In the genomic region with DNA sequence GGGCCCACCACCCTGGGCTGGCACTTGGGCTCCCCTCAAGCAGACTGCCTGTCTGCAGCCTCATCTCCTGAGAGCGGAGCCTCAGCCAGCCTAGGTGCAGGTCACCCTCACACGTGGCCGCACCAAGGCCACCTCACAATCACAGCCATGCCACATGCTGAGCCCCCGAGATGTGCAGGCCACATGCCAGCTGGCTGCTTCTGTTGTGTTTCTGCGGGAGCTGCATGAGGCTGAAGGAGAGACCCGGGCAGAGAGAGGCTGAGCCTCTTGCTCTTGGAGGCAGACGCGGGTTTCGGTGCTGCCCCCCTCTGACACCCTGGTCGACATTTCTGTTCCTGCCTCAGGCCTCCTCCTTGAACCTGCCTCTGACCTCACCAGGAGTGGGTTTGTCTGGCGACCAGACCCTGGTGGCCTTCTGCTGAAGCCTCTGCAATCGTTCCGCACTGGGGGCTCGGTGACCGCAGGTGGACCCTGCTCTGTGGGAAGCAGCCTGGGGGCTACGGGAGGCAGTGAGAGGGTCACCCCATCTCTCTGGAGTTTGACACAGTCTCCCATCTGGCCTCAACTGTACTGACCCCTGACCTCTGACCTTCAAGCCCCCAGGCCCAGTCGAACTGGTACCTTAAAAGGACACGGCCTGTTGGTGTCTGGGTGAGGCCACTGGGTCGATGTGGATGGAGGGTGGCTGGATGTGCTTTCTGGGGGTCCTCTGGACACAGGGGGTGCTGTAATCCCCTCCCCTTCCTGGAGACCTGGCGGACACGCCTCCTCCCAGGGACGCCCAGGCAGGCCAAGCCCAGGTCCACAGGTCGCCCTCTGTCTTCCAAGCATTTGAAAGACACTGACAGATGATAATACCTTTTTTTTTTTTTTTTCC, we compare ENCODE assay signal across 1 cellular context.
TF ChIP-seq lines count a peak whose summit lies in the region.

No MANE protein-coding gene starts in this region.

TF ChIP-seq in K562, 482 proteins besides CTCF, POLR2A, EP300 and RAD21:
- TF ChIP-seq NR2C1 (IDR thresholded peaks at IDR 0.05) (peak; percentile 90), NR2C1 (tag; IDR thresholded peaks at IDR 0.05) (peak; percentile 91), BRF1 (IDR thresholded peaks at IDR 0.05; ENCODE audit: borderline replicate concordance, extremely low read depth, insufficient read length) (no peak), TBL1XR1 (IDR thresholded peaks at IDR 0.05; ENCODE audit: low read length in 2 of 2) (no peak), ZNF384 (IDR thresholded peaks at IDR 0.05; ENCODE audit: low read depth, low read length) (peak; percentile 86), ESRRA (IDR thresholded peaks at IDR 0.05; ENCODE audit: borderline replicate concordance, low read depth) (no peak), CCAR2 (IDR thresholded peaks at IDR 0.05; ENCODE audit: low read depth, low read length) (no peak), FOXJ2 (tag; IDR thresholded peaks at IDR 0.05) (no peak), NR2C2 (CRISPR knock-in tag; IDR thresholded peaks at IDR 0.05) (0 out of 2 replicates have a peak, but pooled peaks have one; percentile 54), NR2C2 (tag; IDR thresholded peaks at IDR 0.05) (peak; percentile 76)
- TF ChIP-seq, protein P1, sequence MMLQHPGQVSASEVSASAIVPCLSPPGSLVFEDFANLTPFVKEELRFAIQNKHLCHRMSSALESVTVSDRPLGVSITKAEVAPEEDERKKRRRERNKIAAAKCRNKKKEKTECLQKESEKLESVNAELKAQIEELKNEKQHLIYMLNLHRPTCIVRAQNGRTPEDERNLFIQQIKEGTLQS (IDR thresholded peaks at IDR 0.05): no peak
- TF ChIP-seq, protein P1 (CRISPR knock-in tag; conservative IDR thresholded peaks at IDR 0.05): no peak
- TF ChIP-seq, protein P2, sequence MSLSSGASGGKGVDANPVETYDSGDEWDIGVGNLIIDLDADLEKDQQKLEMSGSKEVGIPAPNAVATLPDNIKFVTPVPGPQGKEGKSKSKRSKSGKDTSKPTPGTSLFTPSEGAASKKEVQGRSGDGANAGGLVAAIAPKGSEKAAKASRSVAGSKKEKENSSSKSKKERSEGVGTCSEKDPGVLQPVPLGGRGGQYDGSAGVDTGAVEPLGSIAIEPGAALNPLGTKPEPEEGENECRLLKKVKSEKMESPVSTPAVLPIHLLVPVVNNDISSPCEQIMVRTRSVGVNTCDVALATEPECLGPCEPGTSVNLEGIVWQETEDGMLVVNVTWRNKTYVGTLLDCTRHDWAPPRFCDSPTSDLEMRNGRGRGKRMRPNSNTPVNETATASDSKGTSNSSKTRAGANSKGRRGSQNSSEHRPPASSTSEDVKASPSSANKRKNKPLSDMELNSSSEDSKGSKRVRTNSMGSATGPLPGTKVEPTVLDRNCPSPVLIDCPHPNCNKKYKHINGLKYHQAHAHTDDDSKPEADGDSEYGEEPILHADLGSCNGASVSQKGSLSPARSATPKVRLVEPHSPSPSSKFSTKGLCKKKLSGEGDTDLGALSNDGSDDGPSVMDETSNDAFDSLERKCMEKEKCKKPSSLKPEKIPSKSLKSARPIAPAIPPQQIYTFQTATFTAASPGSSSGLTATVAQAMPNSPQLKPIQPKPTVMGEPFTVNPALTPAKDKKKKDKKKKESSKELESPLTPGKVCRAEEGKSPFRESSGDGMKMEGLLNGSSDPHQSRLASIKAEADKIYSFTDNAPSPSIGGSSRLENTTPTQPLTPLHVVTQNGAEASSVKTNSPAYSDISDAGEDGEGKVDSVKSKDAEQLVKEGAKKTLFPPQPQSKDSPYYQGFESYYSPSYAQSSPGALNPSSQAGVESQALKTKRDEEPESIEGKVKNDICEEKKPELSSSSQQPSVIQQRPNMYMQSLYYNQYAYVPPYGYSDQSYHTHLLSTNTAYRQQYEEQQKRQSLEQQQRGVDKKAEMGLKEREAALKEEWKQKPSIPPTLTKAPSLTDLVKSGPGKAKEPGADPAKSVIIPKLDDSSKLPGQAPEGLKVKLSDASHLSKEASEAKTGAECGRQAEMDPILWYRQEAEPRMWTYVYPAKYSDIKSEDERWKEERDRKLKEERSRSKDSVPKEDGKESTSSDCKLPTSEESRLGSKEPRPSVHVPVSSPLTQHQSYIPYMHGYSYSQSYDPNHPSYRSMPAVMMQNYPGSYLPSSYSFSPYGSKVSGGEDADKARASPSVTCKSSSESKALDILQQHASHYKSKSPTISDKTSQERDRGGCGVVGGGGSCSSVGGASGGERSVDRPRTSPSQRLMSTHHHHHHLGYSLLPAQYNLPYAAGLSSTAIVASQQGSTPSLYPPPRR (CRISPR knock-in tag; IDR thresholded peaks at IDR 0.05; ENCODE audit: borderline replicate concordance): no peak
